ENCODE assay signal across 7 cellular contexts in the genomic region with DNA sequence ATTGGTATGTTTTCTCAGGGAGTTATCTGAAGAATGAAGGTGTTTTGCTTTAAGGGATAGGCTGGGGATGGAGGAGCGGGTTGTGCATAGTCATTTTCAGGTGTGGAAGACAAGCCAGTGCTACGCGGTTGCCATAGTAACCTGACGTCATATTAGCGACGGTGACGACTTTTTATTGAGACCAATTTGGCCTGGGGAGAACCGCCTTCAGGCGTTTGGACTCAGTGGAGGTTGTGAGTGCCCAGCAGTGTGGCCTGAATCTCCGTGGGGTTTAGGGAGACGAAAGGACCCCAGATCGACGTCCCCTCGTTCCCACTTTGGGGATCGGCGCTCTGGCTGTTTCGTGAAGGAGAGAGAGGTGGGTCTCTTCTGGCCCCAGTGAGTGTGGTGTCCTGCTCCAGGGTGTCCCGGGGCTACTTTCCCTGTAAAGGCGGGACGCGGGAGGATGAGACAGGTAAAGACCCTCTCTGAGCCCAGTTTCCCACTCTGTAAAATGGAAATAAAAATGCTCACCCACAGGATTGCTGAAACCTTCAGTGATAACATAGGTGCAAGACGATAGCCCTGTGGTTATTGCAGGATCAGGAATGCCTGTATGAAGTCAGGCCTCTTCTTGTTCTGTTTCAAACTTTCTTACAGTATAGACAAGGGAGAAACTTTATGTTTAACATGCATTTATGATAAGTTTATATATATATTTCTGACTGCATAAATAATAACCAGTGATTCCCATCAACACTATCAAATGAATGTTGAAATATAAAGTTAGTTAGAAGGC. TPM values are rescaled to one million over a fixed set of nuclear protein-coding genes. Genes with fewer than 3 reads are reported as not detected.
DNase-seq lines count a peak whose midpoint lies in the region; ATAC-seq, FAIRE-seq and TF ChIP-seq lines count a peak whose summit lies in the region.

No MANE protein-coding gene starts in this region.

- CTCF ChIA-PET in GM12878 (lab: Yijun Ruan, JAX), result no interaction called here

- in situ Hi-C loops in GM12878 (cut with MboI), result no loop called here

- 29% methylated on average over 22 of the region's 22 CpGs for WGBS in GM12878 (ENCODE audit: insufficient coverage, insufficient replicate concordance, low lambda C conversion rate, missing lambda C conversion rate)
- WGBS in sigmoid colon, 2 donors, result 0% methylated on average over 22 of the region's 22 CpGs

- intact Hi-C loops in GM12878 (cut with micrococcal nuclease; ENCODE audit: unreplicated experiment) (no loop called here), sigmoid colon (cut with DNase I) (loop anchor here (5.0 kb wide), 2 partner anchors 117 to 167 kb away; a partner anchor contains a TSS)

- BruUV-seq in GM12878 (replicated peaks; lab: Mats Ljungman, UMichigan), result TSS peak; percentile 58

- POLR2A ChIA-PET in GM12878 (lab: Charles Lee), result interaction anchor here (0.6 kb wide), 1 partner anchor 18 kb away, joined by 4 read pairs; no protein-coding TSS in a partner anchor

- H4K20me1 ChIP-seq in GM12878 (ENCODE audit: control insufficient read depth, insufficient read depth), result no peaks in the 10 kb centered on the region

- SMC1A ChIA-PET in GM12878 (lab: Charles Lee; ENCODE audit: uncharacterized antibody, unreplicated experiment), result no interaction called here

- RAD21 ChIA-PET in GM12878 (lab: Charles Lee; ENCODE audit: unreplicated experiment), result no interaction called here

- H3K4me1 ChIP-seq in GM12878 (ENCODE audit: control insufficient read depth, insufficient read depth, low read length) (no peaks in the 10 kb centered on the region), sigmoid colon (peaks cover 0 to 19% (median 5%) of the 10 kb centered on the region in 4 donors)

- H3K9me3 ChIP-seq in GM12878 (replicated peaks; ENCODE audit: control insufficient read depth, insufficient read depth, low read length) (no peaks in the 10 kb centered on the region; the same call in 2 of the 3 replicates), sigmoid colon (no peaks in the 10 kb centered on the region)

- TF ChIP-seq CTCF in GM12878 (IDR thresholded peaks at IDR 0.05 in 2 of 3, conservative IDR thresholded peaks at IDR 0.05 in 1 of 3; ENCODE audit: control insufficient read depth in 2 of 3, extremely low read depth in 1 of 3, insufficient read depth in 1 of 3, low read depth in 3 of 3, low read length in 3 of 3), result no peak
- TF ChIP-seq CTCF in sigmoid colon (IDR thresholded peaks at IDR 0.05), result no peak

- no peak for TF ChIP-seq EP300 in GM12878 (IDR thresholded peaks at IDR 0.05; ENCODE audit: borderline replicate concordance in 1 of 2, control insufficient read depth in 1 of 2, low read depth in 2 of 2, low read length in 2 of 2)
- no peak for TF ChIP-seq EP300 in sigmoid colon (IDR thresholded peaks at IDR 0.05)

- TF ChIP-seq POLR2A in GM12878 (IDR thresholded peaks at IDR 0.05; ENCODE audit: low read depth, low read length) (peak; percentile 75), sigmoid colon (IDR thresholded peaks at IDR 0.05) (no peak)

- ATAC-seq in HG02938 (IDR thresholded peaks at IDR 0.05; ENCODE audit: unreplicated experiment) (peak; percentile 95), GM12878 (peak; percentile 93)

- H3K4me2 ChIP-seq in GM12878 (ENCODE audit: control insufficient read depth, insufficient read depth), result peak overlapping the region; percentile 41; the same call in 1 of the 2 replicates

- peak overlapping the region; percentile 88 for H2AFZ ChIP-seq in GM12878 (ENCODE audit: control insufficient read depth, low read depth, low read length)

- no peaks in the 10 kb centered on the region for H3K27me3 ChIP-seq in GM12878 (replicated peaks in 1 of 2; ENCODE audit: control insufficient read depth in 2 of 2, insufficient read depth in 2 of 2, low read length in 1 of 2)
- H3K27me3 ChIP-seq in sigmoid colon, result no peaks in the 10 kb centered on the region

- H3K27ac ChIP-seq in GM12878 (ENCODE audit: control insufficient read depth, insufficient read depth) (peak overlapping the region; percentile 53; the same call in 1 of the 2 replicates), sigmoid colon (peak overlapping the region; percentile 46 to 69 (median 60))

- H3K9ac ChIP-seq in GM12878 (ENCODE audit: control insufficient read depth, insufficient read depth, low read length), result peak overlapping the region; percentile 81

- DNase-seq in GM18507 (ENCODE audit: extremely low spot score, insufficient read length, low read depth) (peak; percentile 44), NCI-H1694 treated with DMSO at 0.1 percent for 48 hours (lab: John Stamatoyannopoulos, UW) (peak; percentile 62), T-helper 22 cell (ENCODE audit: low read depth) (peak; percentile 63), GM12878 (ENCODE audit: low read depth, low spot score) (peak; percentile 64), iPS DF 4.7 (ENCODE audit: extremely low read depth, low spot score) (peak; percentile 87), sigmoid colon (peak; percentile 90)

- peaks cover 4% of the 10 kb centered on the region for H3K79me2 ChIP-seq in GM12878 (ENCODE audit: control insufficient read depth, insufficient read depth, low read length)

- FAIRE-seq in GM18507 (lab: Jason Lieb, UNC), result peak; percentile 94
- FAIRE-seq in GM12878 (lab: Jason Lieb, UNC), result peak; percentile 84

- no peak for TF ChIP-seq RAD21 in GM12878 (IDR thresholded peaks at IDR 0.05; ENCODE audit: insufficient read depth, low read depth, low read length)

- H3K36me3 ChIP-seq in GM12878 (ENCODE audit: control insufficient read depth in 2 of 2, insufficient read depth in 2 of 2, low read length in 1 of 2) (no peaks in the 10 kb centered on the region), sigmoid colon (no peaks in the 10 kb centered on the region)

- peak overlapping the region; percentile 69 for H3K4me3 ChIP-seq in GM12878
- H3K4me3 ChIP-seq in sigmoid colon, result peak overlapping the region; percentile 30 to 56 (median 53)

TF ChIP-seq in GM12878, 131 proteins besides CTCF, POLR2A, EP300 and RAD21 (continues in another document):
- TF ChIP-seq SRF (IDR thresholded peaks at IDR 0.05; ENCODE audit: low read depth in 2 of 2, low read length in 2 of 2) (peak in 1 of 2 experiments; percentile 69; a peak in 1 of 4 replicates), YBX1 (IDR thresholded peaks at IDR 0.05) (no peak), IKZF1 (conservative IDR thresholded peaks at IDR 0.05) (0 out of 2 replicates have a peak, but pooled peaks have one; percentile 33), CREB1 (IDR thresholded peaks at IDR 0.05; ENCODE audit: low read depth) (peak; percentile 99)

RNA-seq across cellular contexts. Expression of a gene that starts 48.6 kb away (rescaled TPM):
- 0.29 and 0.31 TPM in 2 replicates for total RNA-seq in GM12878 (2013; cell fraction: nucleolus; rRNA removed)
- total RNA-seq in GM12878 (2014; rRNA removed) (0.05 and 0.17 TPM in 2 replicates), GM12878 (2014; rRNA removed; fragmentation: Illumina TruSeq; extraction: Trizol) (0.18 and 0.22 TPM in 2 replicates), GM12878 (2021) (0.10 and 0.88 TPM in 2 replicates), sigmoid colon (1 to 10 TPM; 4.5 to 8.6 (median 7.2) TPM)
- 0.56 TPM for polyA plus RNA-seq in GM12878 (2011; ENCODE audit: low read depth)
- polyA plus RNA-seq in GM12878 (2011; rRNA removed) (0.18 and 0.30 TPM in 2 replicates), GM12878 (2014; fragmentation: Illumina TruSeq; extraction: Trizol) (0.10 TPM in 2 replicates), GM12878 (2014; fragmentation: Nextera tagmentation; extraction: Ambion mirVana) (under 1 TPM; 0.11 TPM), GM12878 (2014; rRNA removed) (0.09 TPM in 2 replicates), GM12878 (2016; fragmentation: Nextera tagmentation; extraction: Ambion mirVana) (under 1 TPM; 0.27 to 0.30 TPM), sigmoid colon (1 to 10 TPM in 2 of 3 donors, under 1 TPM in 1; 0.60 to 1.4 (median 1.2) TPM)
- polyA plus RNA-seq in GM12878 (2011; cell fraction: cytosol; rRNA removed), result 0.05 and 0.10 TPM in 2 replicates
- polyA plus RNA-seq in GM12878 (2011; cell fraction: nucleus; rRNA removed), result 0.12 and 0.23 TPM in 2 replicates
- 0.51 and 0.81 TPM in 2 replicates for polyA plus RNA-seq in GM12878 (2012)
- polyA minus RNA-seq in GM12878 (2011; rRNA and poly(A)+ RNA removed), result 0.21 and 0.37 TPM in 2 replicates
- not detected in 2 replicates for polyA minus RNA-seq in GM12878 (2011; cell fraction: cytosol; rRNA and poly(A)+ RNA removed)
- polyA minus RNA-seq in GM12878 (2011; cell fraction: nucleus; rRNA and poly(A)+ RNA removed), result 0.12 and 0.29 TPM in 2 replicates

RNA-seq across cellular contexts. Expression of a gene that starts 56.9 kb away (rescaled TPM):
- total RNA-seq in GM12878 (2013; cell fraction: nucleolus; rRNA removed), result 0.76 and 0.98 TPM in 2 replicates
- total RNA-seq in GM12878 (2014; rRNA removed) (0.11 and 0.33 TPM in 2 replicates), GM12878 (2014; rRNA removed; fragmentation: Illumina TruSeq; extraction: Trizol) (0.22 and 0.23 TPM in 2 replicates), GM12878 (2021) (0.26 and 0.29 TPM in 2 replicates), sigmoid colon (10 to 100 TPM in 3 of 4 donors, 1 to 10 TPM in 1; 8.0 to 19.5 (median 16.5) TPM)
- polyA plus RNA-seq in GM12878 (2011; ENCODE audit: low read depth), result 0.25 TPM
- polyA plus RNA-seq in GM12878 (2011; rRNA removed) (0.27 and 0.45 TPM in 2 replicates), GM12878 (2014; fragmentation: Illumina TruSeq; extraction: Trizol) (0.06 and 0.19 TPM in 2 replicates), GM12878 (2014; fragmentation: Nextera tagmentation; extraction: Ambion mirVana) (under 1 TPM in 1 of 2 experiments, not detected in 1; 0.18 TPM), GM12878 (2014; rRNA removed) (0.08 and 0.46 TPM in 2 replicates), GM12878 (2016; fragmentation: Nextera tagmentation; extraction: Ambion mirVana) (under 1 TPM; 0.16 to 0.27 TPM), sigmoid colon (1 to 10 TPM; 1.2 to 4.3 (median 1.6) TPM)
- polyA plus RNA-seq in GM12878 (2011; cell fraction: cytosol; rRNA removed), result 0.17 and 0.18 TPM in 2 replicates
- 0.24 and 0.32 TPM in 2 replicates for polyA plus RNA-seq in GM12878 (2011; cell fraction: nucleus; rRNA removed)
- 0.30 and 0.44 TPM in 2 replicates for polyA plus RNA-seq in GM12878 (2012)
- 0.36 and 0.73 TPM in 2 replicates for polyA minus RNA-seq in GM12878 (2011; rRNA and poly(A)+ RNA removed)
- polyA minus RNA-seq in GM12878 (2011; cell fraction: cytosol; rRNA and poly(A)+ RNA removed), result not detected in 2 replicates
- 0.19 TPM in 1 of 2 replicates, not detected in the other for polyA minus RNA-seq in GM12878 (2011; cell fraction: nucleus; rRNA and poly(A)+ RNA removed)

Comparison
In these comparisons a context has a peak if more than half of its experiments do, and no peak if none do; other contexts are left out.
1. Peak in every context shown above with its lines: DNase-seq, ATAC-seq, H3K4me3 ChIP-seq and H3K27ac ChIP-seq.
2. RNA of a gene that starts 56.9 kb away (total RNA-seq): 8.0 to 19.5 TPM in sigmoid colon; 0.11 to 0.98 TPM in GM12878; every median in the first group is over 4 times any median in the second.